8 cellular contexts compared by ENCODE assay signal in the genomic region with DNA sequence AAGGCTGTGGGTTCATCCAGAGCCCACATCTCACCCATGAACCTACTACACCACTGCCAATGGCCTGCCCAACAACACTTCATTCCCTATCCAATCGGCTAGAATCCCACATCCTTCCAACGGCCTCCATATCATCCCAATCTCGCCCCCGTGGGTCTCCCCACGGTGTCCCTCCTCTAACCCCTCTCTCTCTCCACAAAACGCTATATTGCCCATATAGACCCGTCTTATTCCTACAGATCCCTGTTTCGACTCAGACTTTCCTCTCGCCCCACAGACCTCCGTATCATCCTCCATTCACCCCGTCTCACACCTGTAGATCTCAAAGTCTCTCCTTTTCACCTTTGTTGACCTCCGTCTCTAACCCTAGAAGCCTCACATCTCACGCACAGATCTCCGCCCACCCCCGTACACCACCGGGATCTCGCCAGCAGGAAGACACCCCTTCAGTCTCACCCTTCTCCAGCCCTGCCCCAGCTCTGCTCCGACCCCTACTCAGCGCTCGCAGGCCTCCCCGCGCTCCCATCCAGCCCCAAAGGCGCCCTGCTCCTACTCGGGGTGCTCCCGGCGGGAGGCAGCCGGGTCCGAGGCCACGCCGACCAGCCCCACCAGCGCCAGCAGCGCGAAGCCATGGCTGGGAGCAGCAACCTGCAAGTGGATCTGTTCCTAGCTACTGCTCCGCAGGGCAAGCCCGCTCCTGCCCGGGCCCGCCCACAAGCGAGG.
DNase-seq lines count a peak whose midpoint lies in the region; ATAC-seq and TF ChIP-seq lines count a peak whose summit lies in the region.

A gene with protein sequence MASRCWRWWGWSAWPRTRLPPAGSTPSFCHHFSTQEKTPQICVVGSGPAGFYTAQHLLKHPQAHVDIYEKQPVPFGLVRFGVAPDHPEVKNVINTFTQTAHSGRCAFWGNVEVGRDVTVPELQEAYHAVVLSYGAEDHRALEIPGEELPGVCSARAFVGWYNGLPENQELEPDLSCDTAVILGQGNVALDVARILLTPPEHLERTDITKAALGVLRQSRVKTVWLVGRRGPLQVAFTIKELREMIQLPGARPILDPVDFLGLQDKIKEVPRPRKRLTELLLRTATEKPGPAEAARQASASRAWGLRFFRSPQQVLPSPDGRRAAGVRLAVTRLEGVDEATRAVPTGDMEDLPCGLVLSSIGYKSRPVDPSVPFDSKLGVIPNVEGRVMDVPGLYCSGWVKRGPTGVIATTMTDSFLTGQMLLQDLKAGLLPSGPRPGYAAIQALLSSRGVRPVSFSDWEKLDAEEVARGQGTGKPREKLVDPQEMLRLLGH (minus strand): TSS at position 682 of the 723 bp plus-strand sequence. CDS start 50 bp downstream, at position 632.

- peak within 1 kb of the TSS; percentile 93 for H3K9ac ChIP-seq in NT2/D1 (ENCODE audit: insufficient read length, low read depth)

- H3K27ac ChIP-seq in effector memory CD4-positive, alpha-beta T cell (ENCODE audit: insufficient read depth, low read length, poor library complexity, severe bottlenecking), result peak within 1 kb of the TSS; percentile 92

- peak; percentile 14 for ATAC-seq in GM21825 (IDR thresholded peaks at IDR 0.05; ENCODE audit: unreplicated experiment)

- H3K4me1 ChIP-seq in NT2/D1 (ENCODE audit: insufficient read depth, insufficient read length) (peaks cover 17% of the 10 kb centered on the region), neuron (ENCODE audit: insufficient read depth, low read length) (peaks cover 19% of the 10 kb centered on the region)
- H3K4me1 ChIP-seq in effector memory CD4-positive, alpha-beta T cell (ENCODE audit: control insufficient read depth, insufficient read depth, low read length, poor library complexity, severe bottlenecking), result peaks cover 5% of the 10 kb centered on the region

- intact Hi-C loops in head of caudate nucleus (cut with DNase I), result no loop called here

- DNase-seq in GM12864 (ENCODE audit: low read depth) (no peak), NT2/D1 (ENCODE audit: low read depth, low spot score) (no peak), NCI-H2081 (lab: John Stamatoyannopoulos, UW) (no peak), head of caudate nucleus (no peak), DMS114 treated with DMSO at 0.1 percent for 48 hours (lab: John Stamatoyannopoulos, UW; ENCODE audit: unreplicated experiment) (no peak)
- DNase-seq in effector memory CD4-positive, alpha-beta T cell, result no peak

- peak within 1 kb of the TSS; percentile 83 for H3K4me3 ChIP-seq in GM12864 (ENCODE audit: low read depth, low read length)
- peak within 1 kb of the TSS; percentile 89 for H3K4me3 ChIP-seq in NT2/D1 (ENCODE audit: insufficient read length, low read depth)
- peak within 1 kb of the TSS; percentile 85 for H3K4me3 ChIP-seq in effector memory CD4-positive, alpha-beta T cell (ENCODE audit: insufficient read depth, low read depth, low read length, poor library complexity, severe bottlenecking)
- peak within 1 kb of the TSS; percentile 98 for H3K4me3 ChIP-seq in neuron (ENCODE audit: low read length)

- no peak for TF ChIP-seq CTCF in GM12864 (IDR thresholded peaks at IDR 0.05; ENCODE audit: low read depth, low read length, missing control alignments)

- H3K36me3 ChIP-seq in NT2/D1 (ENCODE audit: insufficient read depth, insufficient read length, low read length) (peaks cover 30% of the 10 kb centered on the region), neuron (ENCODE audit: insufficient read depth, low read length) (peaks cover 5% of the 10 kb centered on the region)
- H3K36me3 ChIP-seq in effector memory CD4-positive, alpha-beta T cell (ENCODE audit: control insufficient read depth, insufficient read depth, low read length), result no peaks in the 10 kb centered on the region

- H3K27me3 ChIP-seq in NT2/D1 (ENCODE audit: insufficient read depth, insufficient read length), result peaks cover 5% of the 10 kb centered on the region
- no peaks in the 10 kb centered on the region for H3K27me3 ChIP-seq in effector memory CD4-positive, alpha-beta T cell (replicated peaks; ENCODE audit: control insufficient read depth, insufficient read depth, low read length, poor library complexity, severe bottlenecking)
- H3K27me3 ChIP-seq in neuron (ENCODE audit: insufficient read depth, low read length), result peaks cover 9% of the 10 kb centered on the region

- peak within 1 kb of the TSS; percentile 78 for H2AFZ ChIP-seq in neuron (ENCODE audit: low read depth, low read length)

- H3K9me3 ChIP-seq in NT2/D1 (ENCODE audit: insufficient read depth, low read length) (no peaks in the 10 kb centered on the region), neuron (ENCODE audit: low read length) (no peaks in the 10 kb centered on the region)
- no peaks in the 10 kb centered on the region for H3K9me3 ChIP-seq in effector memory CD4-positive, alpha-beta T cell (ENCODE audit: control insufficient read depth, low read length)
